1 cellular context compared by ENCODE assay signal in the genomic region with DNA sequence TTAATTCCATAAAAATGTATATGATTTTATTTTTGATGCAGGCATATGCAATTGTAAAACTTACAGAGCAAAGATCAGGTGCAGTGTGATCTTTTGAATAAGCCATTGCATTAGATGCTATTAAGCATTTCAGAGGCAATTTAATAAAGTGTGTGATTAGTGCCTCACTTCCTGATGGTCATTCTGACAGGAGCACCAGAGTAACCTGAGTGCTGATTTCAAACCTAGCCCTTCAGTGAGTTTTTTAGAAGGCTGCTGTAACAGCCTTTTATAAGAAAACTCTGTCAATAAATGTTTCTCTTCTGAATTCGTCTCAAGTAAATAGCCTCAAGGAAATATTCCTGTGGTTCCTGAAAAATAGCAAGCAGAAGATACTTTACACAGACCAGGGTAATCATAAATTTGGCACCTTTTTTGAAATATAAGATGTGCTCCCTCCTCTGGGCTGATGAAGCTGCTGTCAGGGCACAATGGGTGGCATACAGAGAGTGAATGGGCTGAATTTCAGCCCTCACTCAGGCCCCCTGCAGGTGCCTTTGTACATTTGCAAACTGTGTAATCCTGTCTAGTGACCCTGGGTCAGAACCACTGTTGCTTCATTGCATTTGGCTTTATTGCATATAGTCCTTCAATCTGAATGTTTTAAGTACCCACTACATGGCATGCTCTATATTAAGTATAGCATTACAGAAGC.
TF ChIP-seq lines count a peak whose summit lies in the region.

No MANE protein-coding gene starts in this region.

TF ChIP-seq in WTC11, 78 proteins besides CTCF, POLR2A, EP300 and RAD21 (continued from another document):
- TF ChIP-seq, protein P1, sequence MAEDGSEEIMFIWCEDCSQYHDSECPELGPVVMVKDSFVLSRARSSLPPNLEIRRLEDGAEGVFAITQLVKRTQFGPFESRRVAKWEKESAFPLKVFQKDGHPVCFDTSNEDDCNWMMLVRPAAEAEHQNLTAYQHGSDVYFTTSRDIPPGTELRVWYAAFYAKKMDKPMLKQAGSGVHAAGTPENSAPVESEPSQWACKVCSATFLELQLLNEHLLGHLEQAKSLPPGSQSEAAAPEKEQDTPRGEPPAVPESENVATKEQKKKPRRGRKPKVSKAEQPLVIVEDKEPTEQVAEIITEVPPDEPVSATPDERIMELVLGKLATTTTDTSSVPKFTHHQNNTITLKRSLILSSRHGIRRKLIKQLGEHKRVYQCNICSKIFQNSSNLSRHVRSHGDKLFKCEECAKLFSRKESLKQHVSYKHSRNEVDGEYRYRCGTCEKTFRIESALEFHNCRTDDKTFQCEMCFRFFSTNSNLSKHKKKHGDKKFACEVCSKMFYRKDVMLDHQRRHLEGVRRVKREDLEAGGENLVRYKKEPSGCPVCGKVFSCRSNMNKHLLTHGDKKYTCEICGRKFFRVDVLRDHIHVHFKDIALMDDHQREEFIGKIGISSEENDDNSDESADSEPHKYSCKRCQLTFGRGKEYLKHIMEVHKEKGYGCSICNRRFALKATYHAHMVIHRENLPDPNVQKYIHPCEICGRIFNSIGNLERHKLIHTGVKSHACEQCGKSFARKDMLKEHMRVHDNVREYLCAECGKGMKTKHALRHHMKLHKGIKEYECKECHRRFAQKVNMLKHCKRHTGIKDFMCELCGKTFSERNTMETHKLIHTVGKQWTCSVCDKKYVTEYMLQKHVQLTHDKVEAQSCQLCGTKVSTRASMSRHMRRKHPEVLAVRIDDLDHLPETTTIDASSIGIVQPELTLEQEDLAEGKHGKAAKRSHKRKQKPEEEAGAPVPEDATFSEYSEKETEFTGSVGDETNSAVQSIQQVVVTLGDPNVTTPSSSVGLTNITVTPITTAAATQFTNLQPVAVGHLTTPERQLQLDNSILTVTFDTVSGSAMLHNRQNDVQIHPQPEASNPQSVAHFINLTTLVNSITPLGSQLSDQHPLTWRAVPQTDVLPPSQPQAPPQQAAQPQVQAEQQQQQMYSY (CRISPR knock-in tag; IDR thresholded peaks at IDR 0.05): no peak
- TF ChIP-seq KAT7 (CRISPR knock-in tag; IDR thresholded peaks at IDR 0.05; ENCODE audit: borderline replicate concordance) (no peak), SMAD4 (CRISPR knock-in tag; IDR thresholded peaks at IDR 0.05) (no peak), RELA (CRISPR knock-in tag; IDR thresholded peaks at IDR 0.05; ENCODE audit: borderline replicate concordance) (no peak), NFATC4 (CRISPR knock-in tag; IDR thresholded peaks at IDR 0.05) (no peak), ESRRA (CRISPR knock-in tag; IDR thresholded peaks at IDR 0.05; ENCODE audit: borderline replicate concordance) (no peak)
- TF ChIP-seq, protein P2, sequence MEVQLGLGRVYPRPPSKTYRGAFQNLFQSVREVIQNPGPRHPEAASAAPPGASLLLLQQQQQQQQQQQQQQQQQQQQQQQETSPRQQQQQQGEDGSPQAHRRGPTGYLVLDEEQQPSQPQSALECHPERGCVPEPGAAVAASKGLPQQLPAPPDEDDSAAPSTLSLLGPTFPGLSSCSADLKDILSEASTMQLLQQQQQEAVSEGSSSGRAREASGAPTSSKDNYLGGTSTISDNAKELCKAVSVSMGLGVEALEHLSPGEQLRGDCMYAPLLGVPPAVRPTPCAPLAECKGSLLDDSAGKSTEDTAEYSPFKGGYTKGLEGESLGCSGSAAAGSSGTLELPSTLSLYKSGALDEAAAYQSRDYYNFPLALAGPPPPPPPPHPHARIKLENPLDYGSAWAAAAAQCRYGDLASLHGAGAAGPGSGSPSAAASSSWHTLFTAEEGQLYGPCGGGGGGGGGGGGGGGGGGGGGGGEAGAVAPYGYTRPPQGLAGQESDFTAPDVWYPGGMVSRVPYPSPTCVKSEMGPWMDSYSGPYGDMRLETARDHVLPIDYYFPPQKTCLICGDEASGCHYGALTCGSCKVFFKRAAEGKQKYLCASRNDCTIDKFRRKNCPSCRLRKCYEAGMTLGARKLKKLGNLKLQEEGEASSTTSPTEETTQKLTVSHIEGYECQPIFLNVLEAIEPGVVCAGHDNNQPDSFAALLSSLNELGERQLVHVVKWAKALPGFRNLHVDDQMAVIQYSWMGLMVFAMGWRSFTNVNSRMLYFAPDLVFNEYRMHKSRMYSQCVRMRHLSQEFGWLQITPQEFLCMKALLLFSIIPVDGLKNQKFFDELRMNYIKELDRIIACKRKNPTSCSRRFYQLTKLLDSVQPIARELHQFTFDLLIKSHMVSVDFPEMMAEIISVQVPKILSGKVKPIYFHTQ (CRISPR knock-in tag; IDR thresholded peaks at IDR 0.05): no peak
